In genomic region chr12:131140697-131141096, GRCh38 we compare ENCODE assay signal across 20 cellular contexts.
"Had no signal": no experiment of that assay in that cellular context is flagged by ENCODE, and none has a peak within 500 bp of the region (broad histone marks: within the 10 kb centered on the region; RNA-seq: fewer than 3 reads in every experiment).

No MANE protein-coding gene starts in this region.

- DNase-seq: IMR-90, Karpas-422, KG1, MG63, NCI-H1105, NCI-H1417, NCI-H1436 treated with DMSO at 0.1 percent for 48 hours, NCI-H1694, NCI-H187 treated with DMSO at 0.1 percent for 48 hours, NCI-H2029 treated with DMSO at 0.1 percent for 48 hours, NCI-H2171 treated with DMSO at 0.1 percent for 48 hours, NCI-H524, NCI-H526 treated with DMSO at 0.1 percent for 48 hours, NCI-H774, Right ventricle myocardium superior, RPMI8226, SIG-M5 had no signal

- H3K4me3 ChIP-seq: MG63, SJSA1, SK-N-MC had no signal

- H3K36me3 ChIP-seq: MG63, SJSA1 had no signal

- H3K27me3 ChIP-seq: MG63, SJSA1 had no signal

- H3K4me1 ChIP-seq: SJSA1 had no signal

- ATAC-seq: HepG2 had no signal

- H3K9me3 ChIP-seq: MG63, SJSA1 had no signal

- H3K27ac ChIP-seq: SJSA1, SK-N-MC had no signal
